13 cellular contexts compared by ENCODE assay signal in the genomic region with DNA sequence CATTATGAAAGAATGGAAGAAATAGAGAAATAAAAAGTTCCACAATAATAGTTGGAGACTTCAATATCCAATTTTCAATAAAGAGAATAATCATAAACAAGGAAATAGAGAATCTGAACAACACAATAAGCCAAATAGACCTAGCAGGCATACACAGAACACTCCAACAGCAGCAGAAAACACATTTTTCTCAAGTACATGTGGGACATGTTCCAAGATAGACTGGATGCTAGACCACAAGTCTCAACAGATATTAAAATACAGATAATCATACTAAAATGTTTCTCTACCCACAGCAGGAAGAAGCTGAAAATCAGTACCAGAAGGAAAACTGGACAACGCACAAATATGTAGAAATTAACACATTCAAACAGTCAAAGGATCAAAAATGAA.
DNase-seq lines count a peak whose midpoint lies in the region; ATAC-seq and TF ChIP-seq lines count a peak whose summit lies in the region.
"Had no signal": no experiment of that assay in that cellular context is flagged by ENCODE, and none has a peak within 500 bp of the region (broad histone marks: within the 10 kb centered on the region; RNA-seq: fewer than 3 reads in every experiment).

No MANE protein-coding gene starts in this region.

- H3K27ac ChIP-seq in mammary epithelial cell (ENCODE audit: insufficient read depth, low read depth, low read length) (peak overlapping the region; percentile 2), mesenchymal stem cell (ENCODE audit: low read length, poor library complexity, severe bottlenecking) (no peak overlapping the region), mesendoderm (ENCODE audit: low read depth, low read length) (no peak overlapping the region)

- no peak overlapping the region for H3K4me3 Mint-ChIP-seq in HFFc6
- H3K4me3 Mint-ChIP-seq: dendritic cell treated with granulocyte-macrophage colony-stimulating factor and Interleukin-4, amounts not matched to agents 40 ng/mL and 50 ng/mL, for 4 days had no signal

- no peaks in the 10 kb centered on the region; the same call in 1 of the 2 replicates for H3K27me3 Mint-ChIP-seq in HFFc6 (ENCODE audit: insufficient read depth)
- H3K27me3 Mint-ChIP-seq: dendritic cell treated with granulocyte-macrophage colony-stimulating factor and Interleukin-4, amounts not matched to agents 40 ng/mL and 50 ng/mL, for 4 days had no signal

- no peak overlapping the region for H2BK15ac ChIP-seq in mesenchymal stem cell (ENCODE audit: low read depth, poor library complexity, severe bottlenecking)
- H2BK15ac ChIP-seq in mesendoderm (replicated peaks; ENCODE audit: low read depth) = no peak overlapping the region

- H3K4me2 ChIP-seq in mammary epithelial cell (ENCODE audit: insufficient read depth, low read depth, low read length) (peak overlapping the region; percentile 29), mesenchymal stem cell (ENCODE audit: low read length, poor library complexity, severe bottlenecking) (no peak overlapping the region), mesendoderm (ENCODE audit: low read length) (no peak overlapping the region)

- peaks cover 48% of the 10 kb centered on the region for H3K4me1 Mint-ChIP-seq in HFFc6 (ENCODE audit: low read depth)

- H2BK120ac ChIP-seq in mesenchymal stem cell (ENCODE audit: low read depth, low read length) (no peak overlapping the region), mesendoderm (ENCODE audit: low read depth, low read length) (no peak overlapping the region)

- WGBS in mammary epithelial cell (ENCODE audit: low coverage, missing lambda C conversion rate) = 0% methylated on average over 1 of the region's 1 CpG
- no CpG with 5 or more reads among the region's 1 CpG for whole genome bisulfite sequencing in mesenchymal stem cell
- WGBS in mesendoderm (ENCODE audit: extremely low coverage, insufficient coverage, low lambda C conversion rate) = no CpG with 5 or more reads among the region's 1 CpG

- H3K9ac ChIP-seq in mammary epithelial cell (ENCODE audit: insufficient read depth, low read length) (no peak overlapping the region), mesenchymal stem cell (ENCODE audit: low read length) (peak overlapping the region; percentile 53), mesendoderm (ENCODE audit: low read length) (no peak overlapping the region)

- no peaks in the 10 kb centered on the region for H3K36me3 ChIP-seq in mammary epithelial cell (ENCODE audit: insufficient read depth, low read length)
- peaks cover 21 to 35% of the 10 kb centered on the region in 2 experiments for H3K36me3 ChIP-seq in mesenchymal stem cell (ENCODE audit: control insufficient read depth in 1 of 2, insufficient read depth in 2 of 2, low read depth in 1 of 2, low read length in 2 of 2)
- H3K36me3 ChIP-seq in mesendoderm (ENCODE audit: control insufficient read depth, insufficient read depth, low read length) = no peaks in the 10 kb centered on the region

- H3K36me3 Mint-ChIP-seq in HFFc6 (ENCODE audit: low read depth) = peaks cover 44% of the 10 kb centered on the region

- no peak overlapping the region for H2BK5ac ChIP-seq in mesenchymal stem cell (ENCODE audit: low read depth, low read length, poor library complexity, severe bottlenecking)
- no peak overlapping the region for H2BK5ac ChIP-seq in mesendoderm (ENCODE audit: low read length)

- peaks cover 80% of the 10 kb centered on the region for H3K79me2 ChIP-seq in mammary epithelial cell (ENCODE audit: insufficient read depth, low read length)
- peaks cover 6% of the 10 kb centered on the region for H3K79me2 ChIP-seq in mesendoderm (ENCODE audit: control insufficient read depth, insufficient read depth, low read length)

- no peak overlapping the region for H3K18ac ChIP-seq in mesenchymal stem cell (ENCODE audit: low read depth in 1 of 2, low read length in 2 of 2)
- no peak overlapping the region for H3K18ac ChIP-seq in mesendoderm (ENCODE audit: low read length)

- H3K9me3 Mint-ChIP-seq in HFFc6 = peaks cover 9% of the 10 kb centered on the region

- H3K4ac ChIP-seq in mesenchymal stem cell (ENCODE audit: low read depth in 1 of 2, low read length in 2 of 2) (no peak overlapping the region), mesendoderm (ENCODE audit: low read depth, low read length) (no peak overlapping the region)

- dilution Hi-C loops in mammary epithelial cell (cut with HindIII; ENCODE audit: low sequenced_read_pairs) = no loop called here

- H3K56ac ChIP-seq in mesendoderm (ENCODE audit: low read length) = no peak overlapping the region

- in situ Hi-C loops in mammary epithelial cell (cut with MboI; ENCODE audit: low sequenced_read_pairs in 2 of 2) = no loop called here

- H4K20me1 ChIP-seq in mammary epithelial cell (ENCODE audit: insufficient read depth, low read length) = no peaks in the 10 kb centered on the region

- H3K4me1 ChIP-seq in mammary epithelial cell (ENCODE audit: insufficient read depth, low read length) (peaks cover 6% of the 10 kb centered on the region), mesenchymal stem cell (ENCODE audit: control insufficient read depth, insufficient read depth, low read depth, low read length) (peaks cover 1% of the 10 kb centered on the region), mesendoderm (ENCODE audit: control insufficient read depth, low read depth, low read length) (no peaks in the 10 kb centered on the region)

- TF ChIP-seq CTCF in AG09319 (IDR thresholded peaks at IDR 0.05; ENCODE audit: low read depth, low read length) (no peak), HFFc6 (IDR thresholded peaks at IDR 0.05) (no peak), mammary epithelial cell (conservative IDR thresholded peaks at IDR 0.05 in 1 of 2, IDR thresholded peaks at IDR 0.05 in 1 of 2; ENCODE audit: extremely low read depth in 1 of 2, insufficient read depth in 1 of 2, low read depth in 1 of 2, low read length in 2 of 2) (no peak)

- H2AFZ ChIP-seq in mammary epithelial cell (ENCODE audit: low read depth, low read length) (no peak overlapping the region), mesenchymal stem cell (ENCODE audit: low read depth, low read length) (no peak overlapping the region)

- DNase-seq in AG09319 (ENCODE audit: extremely low read depth, low read depth) (peak; percentile 22), HFFc6 (peak; percentile 8), mammary epithelial cell (no peak), mesenchymal stem cell (peak; percentile 53), GDM1 (lab: John Stamatoyannopoulos, UW) (no peak), mesendoderm (no peak), NOMO-1 (lab: John Stamatoyannopoulos, UW; ENCODE audit: unreplicated experiment in 2 of 2) (no peak)
- DNase-seq: activated CD4-positive, CD25-positive, alpha-beta regulatory T cell treated with anti-CD3 and anti-CD28 coated beads, Interleukin-2, amount 50 U/mL, for 72 hours; NCI-H345; right cardiac atrium; SIG-M5 had no signal

- BruUV-seq in mammary epithelial cell (replicated peaks; lab: Mats Ljungman, UMichigan) = no TSS peak

- H3K4me3 ChIP-seq in mammary epithelial cell (replicated peaks in 1 of 3; ENCODE audit: insufficient read depth in 1 of 3, low read depth in 2 of 3, low read length in 3 of 3) (no peak overlapping the region), mesenchymal stem cell (ENCODE audit: insufficient read depth in 1 of 2, low read depth in 1 of 2, low read length in 2 of 2) (peak overlapping the region in 1 of 2 experiments; percentile 26), mesendoderm (ENCODE audit: low read length) (no peak overlapping the region)

- H4K5ac ChIP-seq in mesendoderm (ENCODE audit: low read length) = no peak overlapping the region

- H3K9me3 ChIP-seq in mammary epithelial cell (replicated peaks; ENCODE audit: insufficient read depth, low read length) (no peaks in the 10 kb centered on the region), mesenchymal stem cell (ENCODE audit: control insufficient read depth, low read length) (peaks cover 29% of the 10 kb centered on the region)

- intact Hi-C loops in mammary epithelial cell (cut with micrococcal nuclease) = no loop called here

- no peak overlapping the region for H2BK12ac ChIP-seq in mesenchymal stem cell (ENCODE audit: low read length in 2 of 2)

- H3K14ac ChIP-seq in mesenchymal stem cell (ENCODE audit: low read length in 2 of 2) = no peak overlapping the region

- no peak overlapping the region for H3K23ac ChIP-seq in mesenchymal stem cell (ENCODE audit: low read length in 2 of 2)
- H3K23ac ChIP-seq in mesendoderm (ENCODE audit: low read length) = no peak overlapping the region

- no peak overlapping the region for H4K8ac ChIP-seq in mesenchymal stem cell (ENCODE audit: low read length)
- no peak overlapping the region for H4K8ac ChIP-seq in mesendoderm (ENCODE audit: low read depth, low read length)

- peak overlapping the region; percentile 6; the same call in 1 of the 2 replicates for H3K27ac Mint-ChIP-seq in HFFc6
- H3K27ac Mint-ChIP-seq: dendritic cell treated with granulocyte-macrophage colony-stimulating factor and Interleukin-4, amounts not matched to agents 40 ng/mL and 50 ng/mL, for 4 days had no signal

- H3K27me3 ChIP-seq in mammary epithelial cell (ENCODE audit: insufficient read depth, low read length) (no peaks in the 10 kb centered on the region), mesenchymal stem cell (ENCODE audit: control insufficient read depth in 1 of 2, insufficient read depth in 1 of 2, low read length in 2 of 2) (no peaks in the 10 kb centered on the region), mesendoderm (ENCODE audit: insufficient read depth, low read length, poor library complexity) (no peaks in the 10 kb centered on the region)

- no peak for ATAC-seq in HG02884 (IDR thresholded peaks at IDR 0.05; ENCODE audit: unreplicated experiment)

- H3K79me1 ChIP-seq in mesenchymal stem cell (replicated peaks; ENCODE audit: low read length, poor library complexity, severe bottlenecking) (peaks cover 12% of the 10 kb centered on the region), mesendoderm (ENCODE audit: low read length) (peaks cover 16% of the 10 kb centered on the region)

- H2AK5ac ChIP-seq in mesenchymal stem cell (ENCODE audit: low read length, severe bottlenecking) = no peak overlapping the region
- no peak overlapping the region for H2AK5ac ChIP-seq in mesendoderm (ENCODE audit: low read length)

- CTCF ChIA-PET in mammary epithelial cell (lab: Charles Lee; ENCODE audit: low non-redundant PET) = no interaction called here

- H4K91ac ChIP-seq in mesenchymal stem cell (ENCODE audit: low read length) = no peak overlapping the region

Comparison
In these comparisons a context has a peak if more than half of its experiments do, and no peak if none do; other contexts are left out.
1. DNase-seq: peak in AG09319 (single experiment), HFFc6 (single experiment) and mesenchymal stem cell (single experiment); none in mammary epithelial cell (single experiment), GDM1 (single experiment), mesendoderm (single experiment) and NOMO-1 (0 of 2).